23 cellular contexts compared by ENCODE assay signal in the genomic region with DNA sequence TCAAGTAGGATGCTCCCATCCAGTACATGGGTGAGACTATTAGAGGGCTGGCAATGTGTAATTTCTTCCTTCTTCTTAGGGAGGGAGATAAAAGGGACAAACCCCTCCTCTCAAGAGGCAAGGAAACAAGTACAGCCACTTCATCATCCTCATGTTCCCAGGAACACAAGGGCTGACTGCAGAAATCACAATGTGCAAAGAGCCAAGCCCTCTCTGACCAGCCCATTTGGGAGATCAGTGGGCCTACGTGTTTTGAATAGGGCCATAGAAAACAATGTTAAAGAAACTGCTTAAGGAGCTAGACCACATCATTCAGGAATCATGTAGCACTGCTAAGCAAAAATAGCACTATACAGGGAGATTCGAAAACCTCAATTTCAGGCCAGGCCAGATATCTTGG.
"Had no signal": no experiment of that assay in that cellular context is flagged by ENCODE, and none has a peak within 500 bp of the region (broad histone marks: within the 10 kb centered on the region; RNA-seq: fewer than 3 reads in every experiment).

No MANE protein-coding gene starts in this region.

- H3K9ac ChIP-seq: KMS-11 had no signal

- H3K4me3 ChIP-seq: K562, PC-9, Peyer's patch, SJSA1, SK-N-MC had no signal

- H3K27ac ChIP-seq: HL-60, KMS-11, PC-9, Peyer's patch, SJSA1, SK-N-MC had no signal

- H3K9me3 ChIP-seq: Peyer's patch, SJSA1 had no signal

- H3K4me2 ChIP-seq: KMS-11, PC-9 had no signal

- DNase-seq: Kasumi-1, MM.1S, NCI-H1092 treated with DMSO at 0.1 percent for 48 hours, NCI-H1436, NCI-H187, NCI-H2029, NCI-H2081 treated with DMSO at 0.1 percent for 48 hours, NCI-H2227 treated with DMSO at 0.1 percent for 48 hours, NCI-H524, NCI-H69, NCI-H774, OCI-M1, PC-9, Peyer's patch, Right ventricle myocardium superior, RPMI8226, SIG-M5, SW 1271 had no signal

- H3K27me3 ChIP-seq: Peyer's patch, SJSA1 had no signal

- H2AFZ ChIP-seq: PC-9 had no signal
